1 cellular context compared by ENCODE assay signal in the genomic region with DNA sequence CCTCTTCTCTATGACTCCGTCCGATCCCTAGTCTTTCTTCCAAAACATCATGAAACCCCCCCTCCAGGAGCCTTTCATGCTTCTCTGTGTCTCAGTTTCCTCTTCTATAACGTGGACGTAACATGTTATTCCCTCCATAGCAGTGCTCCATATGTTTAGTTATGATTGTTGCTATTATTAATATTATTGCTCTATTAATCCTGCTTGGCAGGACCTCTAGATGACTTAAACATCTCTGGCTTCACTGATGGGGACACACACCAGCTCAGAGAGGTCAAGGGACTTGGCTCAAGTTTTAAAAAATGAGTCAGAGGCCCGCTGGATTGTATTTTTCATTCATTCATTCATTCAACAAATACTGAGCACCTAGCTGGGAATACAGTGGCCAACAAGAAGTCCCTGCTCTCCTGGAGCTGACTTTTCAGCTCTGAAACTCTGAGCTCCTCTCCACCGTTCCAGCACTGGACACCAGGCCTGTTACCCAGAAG.
TF ChIP-seq lines count a peak whose summit lies in the region.

No MANE protein-coding gene starts in this region.

TF ChIP-seq in HepG2, 621 proteins besides CTCF, POLR2A, EP300 and RAD21 (continues in another document):
- TF ChIP-seq SIX4 (CRISPR knock-in tag; IDR thresholded peaks at IDR 0.05), result no peak
- no peak for TF ChIP-seq ELK4 (CRISPR knock-in tag; IDR thresholded peaks at IDR 0.05; ENCODE audit: borderline replicate concordance)
- TF ChIP-seq SP4 (CRISPR knock-in tag; IDR thresholded peaks at IDR 0.05), result no peak
- no peak for TF ChIP-seq CCDC6 (CRISPR knock-in tag; IDR thresholded peaks at IDR 0.05)
- no peak for TF ChIP-seq PREB (CRISPR knock-in tag; IDR thresholded peaks at IDR 0.05)
- TF ChIP-seq PHB2 (IDR thresholded peaks at IDR 0.05; ENCODE audit: partially characterized antibody), result no peak
- TF ChIP-seq ARID5B (CRISPR knock-in tag; IDR thresholded peaks at IDR 0.05), result 0 out of 2 replicates have a peak, but pooled peaks have one; percentile 3
- TF ChIP-seq KAT8 (CRISPR knock-in tag; IDR thresholded peaks at IDR 0.05), result no peak
- TF ChIP-seq FOSL1 (CRISPR knock-in tag; IDR thresholded peaks at IDR 0.05; ENCODE audit: borderline replicate concordance), result no peak
- 0 out of 2 replicates have a peak, but pooled peaks have one; percentile 11 for TF ChIP-seq SNAPC2 (CRISPR knock-in tag; IDR thresholded peaks at IDR 0.05)
- TF ChIP-seq, protein P1, sequence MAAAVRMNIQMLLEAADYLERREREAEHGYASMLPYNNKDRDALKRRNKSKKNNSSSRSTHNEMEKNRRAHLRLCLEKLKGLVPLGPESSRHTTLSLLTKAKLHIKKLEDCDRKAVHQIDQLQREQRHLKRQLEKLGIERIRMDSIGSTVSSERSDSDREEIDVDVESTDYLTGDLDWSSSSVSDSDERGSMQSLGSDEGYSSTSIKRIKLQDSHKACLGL (CRISPR knock-in tag; IDR thresholded peaks at IDR 0.05), result no peak
- no peak for TF ChIP-seq ZNF781 (CRISPR knock-in tag; IDR thresholded peaks at IDR 0.05; ENCODE audit: borderline replicate concordance, not compliant biosample characterization)
- TF ChIP-seq, protein P2, sequence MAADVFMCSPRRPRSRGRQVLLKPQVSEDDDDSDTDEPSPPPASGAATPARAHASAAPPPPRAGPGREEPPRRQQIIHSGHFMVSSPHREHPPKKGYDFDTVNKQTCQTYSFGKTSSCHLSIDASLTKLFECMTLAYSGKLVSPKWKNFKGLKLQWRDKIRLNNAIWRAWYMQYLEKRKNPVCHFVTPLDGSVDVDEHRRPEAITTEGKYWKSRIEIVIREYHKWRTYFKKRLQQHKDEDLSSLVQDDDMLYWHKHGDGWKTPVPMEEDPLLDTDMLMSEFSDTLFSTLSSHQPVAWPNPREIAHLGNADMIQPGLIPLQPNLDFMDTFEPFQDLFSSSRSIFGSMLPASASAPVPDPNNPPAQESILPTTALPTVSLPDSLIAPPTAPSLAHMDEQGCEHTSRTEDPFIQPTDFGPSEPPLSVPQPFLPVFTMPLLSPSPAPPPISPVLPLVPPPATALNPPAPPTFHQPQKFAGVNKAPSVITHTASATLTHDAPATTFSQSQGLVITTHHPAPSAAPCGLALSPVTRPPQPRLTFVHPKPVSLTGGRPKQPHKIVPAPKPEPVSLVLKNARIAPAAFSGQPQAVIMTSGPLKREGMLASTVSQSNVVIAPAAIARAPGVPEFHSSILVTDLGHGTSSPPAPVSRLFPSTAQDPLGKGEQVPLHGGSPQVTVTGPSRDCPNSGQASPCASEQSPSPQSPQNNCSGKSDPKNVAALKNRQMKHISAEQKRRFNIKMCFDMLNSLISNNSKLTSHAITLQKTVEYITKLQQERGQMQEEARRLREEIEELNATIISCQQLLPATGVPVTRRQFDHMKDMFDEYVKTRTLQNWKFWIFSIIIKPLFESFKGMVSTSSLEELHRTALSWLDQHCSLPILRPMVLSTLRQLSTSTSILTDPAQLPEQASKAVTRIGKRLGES (CRISPR knock-in tag; IDR thresholded peaks at IDR 0.05; ENCODE audit: borderline replicate concordance), result no peak
- 0 out of 2 replicates have a peak, but pooled peaks have one; percentile 15 for TF ChIP-seq IRF9 (CRISPR knock-in tag; IDR thresholded peaks at IDR 0.05; ENCODE audit: borderline replicate concordance)
- TF ChIP-seq TFE3 (CRISPR knock-in tag; IDR thresholded peaks at IDR 0.05), result no peak
- TF ChIP-seq SRSF1 (optimal IDR thresholded peaks at IDR 0.05; ENCODE audit: low read depth, low read length), result no peak
- TF ChIP-seq ZNF441 (CRISPR knock-in tag; IDR thresholded peaks at IDR 0.05; ENCODE audit: borderline replicate concordance), result 0 out of 2 replicates have a peak, but pooled peaks have one; percentile 7
- no peak for TF ChIP-seq RBAK (CRISPR knock-in tag; IDR thresholded peaks at IDR 0.05)
- TF ChIP-seq ZNF558 (CRISPR knock-in tag; IDR thresholded peaks at IDR 0.05; ENCODE audit: borderline replicate concordance), result 0 out of 2 replicates have a peak, but pooled peaks have one; percentile 39
- TF ChIP-seq ZNF576 (CRISPR knock-in tag; IDR thresholded peaks at IDR 0.05), result no peak
- TF ChIP-seq ZNF672 (CRISPR knock-in tag; IDR thresholded peaks at IDR 0.05), result no peak
- TF ChIP-seq NFRKB (IDR thresholded peaks at IDR 0.05), result no peak
- no peak for TF ChIP-seq ZBTB3 (CRISPR knock-in tag; IDR thresholded peaks at IDR 0.05; ENCODE audit: borderline replicate concordance, low read depth)
- TF ChIP-seq FOXA3 (CRISPR knock-in tag; IDR thresholded peaks at IDR 0.05), result 0 out of 2 replicates have a peak, but pooled peaks have one; percentile 2
- no peak for TF ChIP-seq HMGXB3 (CRISPR knock-in tag; IDR thresholded peaks at IDR 0.05; ENCODE audit: borderline replicate concordance)
- no peak for TF ChIP-seq ZNF652 (CRISPR knock-in tag; IDR thresholded peaks at IDR 0.05; ENCODE audit: borderline replicate concordance, low read depth)
- TF ChIP-seq HBP1 (CRISPR knock-in tag; IDR thresholded peaks at IDR 0.05; ENCODE audit: low read depth), result 0 out of 2 replicates have a peak, but pooled peaks have one; percentile 18
- TF ChIP-seq, protein P3, sequence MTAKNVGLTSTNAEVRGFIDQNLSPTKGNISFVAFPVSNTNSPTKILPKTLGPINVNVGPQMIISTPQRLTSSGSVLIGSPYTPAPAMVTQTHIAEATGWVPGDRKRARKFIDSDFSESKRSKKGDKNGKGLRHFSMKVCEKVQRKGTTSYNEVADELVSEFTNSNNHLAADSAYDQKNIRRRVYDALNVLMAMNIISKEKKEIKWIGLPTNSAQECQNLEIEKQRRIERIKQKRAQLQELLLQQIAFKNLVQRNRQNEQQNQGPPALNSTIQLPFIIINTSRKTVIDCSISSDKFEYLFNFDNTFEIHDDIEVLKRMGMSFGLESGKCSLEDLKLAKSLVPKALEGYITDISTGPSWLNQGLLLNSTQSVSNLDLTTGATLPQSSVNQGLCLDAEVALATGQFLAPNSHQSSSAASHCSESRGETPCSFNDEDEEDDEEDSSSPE (CRISPR knock-in tag; IDR thresholded peaks at IDR 0.05), result no peak
